Comparison of ENCODE assay signal across 26 cellular contexts in genomic region chr9:101991926-101992325, GRCh38.
DNase-seq lines count a peak whose midpoint lies in the region; ATAC-seq, FAIRE-seq and TF ChIP-seq lines count a peak whose summit lies in the region.
"Had no signal": no experiment of that assay in that cellular context is flagged by ENCODE, and none has a peak within 500 bp of the region (broad histone marks: within the 10 kb centered on the region; RNA-seq: fewer than 3 reads in every experiment).

No MANE protein-coding gene starts in this region.

- H3K9me3 ChIP-seq in HepG2 (ENCODE audit: low read length) (no peaks in the 10 kb centered on the region), right lobe of liver (no peaks in the 10 kb centered on the region), HAP-1 (no peaks in the 10 kb centered on the region), thyroid gland (no peaks in the 10 kb centered on the region)
- H3K9me3 ChIP-seq: BLaER1 treated with 17β-estradiol and CSF1 and Interleukin-3, amounts not matched to agents 10 nM and 100 nM; Caco-2 had no signal

- no peak for TF ChIP-seq RAD21 in HepG2 (CRISPR knock-in tag; IDR thresholded peaks at IDR 0.05)

- POLR2A ChIA-PET in HepG2 (lab: Yijun Ruan, JAX): no interaction called here

- no peaks in the 10 kb centered on the region for H3K27me3 ChIP-seq in HepG2 (ENCODE audit: control insufficient read depth in 1 of 2, insufficient read depth in 2 of 2, low read length in 2 of 2)
- H3K27me3 ChIP-seq in right lobe of liver: no peaks in the 10 kb centered on the region
- H3K27me3 ChIP-seq in HAP-1 (ENCODE audit: low read depth): no peaks in the 10 kb centered on the region; the same call in 1 of the 2 replicates
- H3K27me3 ChIP-seq in thyroid gland: no peaks in the 10 kb centered on the region
- H3K27me3 ChIP-seq: BLaER1 treated with 17β-estradiol and CSF1 and Interleukin-3, amounts not matched to agents 10 nM and 100 nM had no signal

- H3K4me1 ChIP-seq in HepG2 (ENCODE audit: insufficient read depth, low read length): no peaks in the 10 kb centered on the region
- no peaks in the 10 kb centered on the region for H3K4me1 ChIP-seq in right lobe of liver
- H3K4me1 ChIP-seq in HAP-1: peaks cover 10% of the 10 kb centered on the region
- peaks cover 14 to 19% of the 10 kb centered on the region in 2 donors for H3K4me1 ChIP-seq in thyroid gland
- H3K4me1 ChIP-seq: Caco-2 had no signal

- H3K36me3 ChIP-seq in HepG2 (replicated peaks in 1 of 2; ENCODE audit: control insufficient read depth in 1 of 2, insufficient read depth in 2 of 2, low read length in 2 of 2) (no peaks in the 10 kb centered on the region), right lobe of liver (no peaks in the 10 kb centered on the region), HAP-1 (replicated peaks) (no peaks in the 10 kb centered on the region), thyroid gland (no peaks in the 10 kb centered on the region)
- H3K36me3 ChIP-seq: BLaER1 treated with 17β-estradiol and CSF1 and Interleukin-3, amounts not matched to agents 10 nM and 100 nM had no signal

- H3K27ac ChIP-seq in HepG2 (ENCODE audit: extremely low read length, insufficient read depth, low read length) (no peak overlapping the region), right lobe of liver (no peak overlapping the region), thyroid gland (peak overlapping the region in 2 of 3 donors; percentile 51 to 60)
- H3K27ac ChIP-seq: BLaER1 treated with 17β-estradiol and CSF1 and Interleukin-3, amounts not matched to agents 10 nM and 100 nM; C4-2B had no signal

- CTCF ChIA-PET in HepG2 (lab: Yijun Ruan, JAX; ENCODE audit: low intra/inter-chr PET ratio, low total read pairs): no interaction called here

- intact Hi-C loops in HepG2 (cut with micrococcal nuclease; ENCODE audit: unreplicated experiment) (no loop called here), right lobe of liver (cut with DNase I) (no loop called here), thyroid gland (cut with DNase I) (no loop called here)

- no peak for TF ChIP-seq EP300 in HepG2 (IDR thresholded peaks at IDR 0.05; ENCODE audit: low read depth in 2 of 2, low read length in 2 of 2)
- no peak for TF ChIP-seq EP300 in HepG2 (CRISPR knock-in tag; IDR thresholded peaks at IDR 0.05; ENCODE audit: borderline replicate concordance)

- H3K79me2 ChIP-seq in HepG2 (ENCODE audit: insufficient read depth, low read length): no peaks in the 10 kb centered on the region

- no peak for TF ChIP-seq POLR2A in HepG2 (IDR thresholded peaks at IDR 0.05; ENCODE audit: insufficient read depth in 1 of 2, low read depth in 2 of 2, low read length in 2 of 2)
- TF ChIP-seq POLR2A in right lobe of liver (IDR thresholded peaks at IDR 0.05): no peak
- TF ChIP-seq POLR2A in thyroid gland (IDR thresholded peaks at IDR 0.05): no peak

- H3K4me3 ChIP-seq in HepG2 (replicated peaks in 1 of 3; ENCODE audit: insufficient read depth in 1 of 3, low read depth in 2 of 3, low read length in 3 of 3) (no peak overlapping the region), right lobe of liver (no peak overlapping the region), HAP-1 (no peak overlapping the region), thyroid gland (replicated peaks in 1 of 3) (no peak overlapping the region)
- H3K4me3 ChIP-seq: BLaER1 treated with 17β-estradiol and CSF1 and Interleukin-3, amounts not matched to agents 10 nM and 100 nM; GM12878 had no signal

- no peak overlapping the region for H2AFZ ChIP-seq in HepG2 (ENCODE audit: low read length)

- TF ChIP-seq CTCF in HepG2 (CRISPR knock-in tag; IDR thresholded peaks at IDR 0.05) (no peak), right lobe of liver (IDR thresholded peaks at IDR 0.05) (no peak), thyroid gland (IDR thresholded peaks at IDR 0.05) (no peak)

- no TSS peak for BruUV-seq in HepG2 (replicated peaks; lab: Mats Ljungman, UMichigan)

- H3K4me2 ChIP-seq in HepG2 (ENCODE audit: low read depth, low read length): no peak overlapping the region
- H3K4me2 ChIP-seq: BLaER1 treated with 17β-estradiol and CSF1 and Interleukin-3, amounts not matched to agents 10 nM and 100 nM had no signal

- no peak overlapping the region for H3K9ac ChIP-seq in HepG2 (ENCODE audit: insufficient read depth, low read depth, low read length)
- H3K9ac ChIP-seq: BLaER1 treated with 17β-estradiol and CSF1 and Interleukin-3, amounts not matched to agents 10 nM and 100 nM had no signal

- no peak for DNase-seq in HepG2 (ENCODE audit: low spot score)
- no peak for DNase-seq in right lobe of liver
- peak; percentile 14 for DNase-seq in Caki2 (ENCODE audit: low read depth)
- peak; percentile 19 to 51 for DNase-seq in HAP-1 (ENCODE audit: low spot score in 2 of 2)
- no peak for DNase-seq in thyroid gland
- no peak for DNase-seq in medulla oblongata (ENCODE audit: extremely low spot score)
- DNase-seq in DMS 273 (lab: John Stamatoyannopoulos, UW; ENCODE audit: unreplicated experiment): no peak
- DNase-seq: 8988T; AML-193; Caco-2; CD4-positive, alpha-beta T cell; CD8-positive, alpha-beta T cell; DMS 273 treated with DMSO at 0.1 percent for 48 hours; DMS153; DMS53; DMS79; DND-41; EL; GDM1 had no signal

- no peaks in the 10 kb centered on the region for H4K20me1 ChIP-seq in HepG2 (ENCODE audit: insufficient read depth, low read length)
- H4K20me1 ChIP-seq: BLaER1 treated with 17β-estradiol and CSF1 and Interleukin-3, amounts not matched to agents 10 nM and 100 nM had no signal

- FAIRE-seq in HepG2 (lab: Jason Lieb, UNC): no peak
- FAIRE-seq: A204.1, GM12878, GM12892, GM18507 had no signal

- in situ Hi-C loops in HepG2 (cut with HindIII; ENCODE audit: extremely low pct_ligation_motif_present, low pct_unique_long_range_greater_than_20kb) (no loop called here), Caki2 (cut with HindIII; ENCODE audit: low pct_unique_long_range_greater_than_20kb, low sequenced_read_pairs) (no loop called here), HAP-1 (cut with MboI; ENCODE audit: low sequenced_read_pairs) (no loop called here)

- ATAC-seq in HepG2 (no peak), right lobe of liver (no peak), HG02938 (IDR thresholded peaks at IDR 0.05; ENCODE audit: unreplicated experiment) (no peak)
- ATAC-seq: CD8-positive, alpha-beta T cell; GM12878 had no signal

TF ChIP-seq in HepG2, 621 proteins besides CTCF, POLR2A, EP300 and RAD21:
- no peak for TF ChIP-seq KLF13 (CRISPR knock-in tag; IDR thresholded peaks at IDR 0.05)
- peak; percentile 31 to 33; a peak in 1 of 4 replicates for TF ChIP-seq MAFK (conservative IDR thresholded peaks at IDR 0.05 in 1 of 2, IDR thresholded peaks at IDR 0.05 in 1 of 2; ENCODE audit: low read length in 2 of 2)

Comparison
In these comparisons a context has a peak if more than half of its experiments do, and no peak if none do; other contexts are left out.
1. DNase-seq: peak in Caki2 (single experiment) and HAP-1 (2 of 2); none in HepG2 (single experiment), right lobe of liver (0 of 3), thyroid gland (0 of 2), medulla oblongata (single experiment) and DMS 273 (single experiment).
2. H3K27ac ChIP-seq: peak in thyroid gland (2 of 3); none in HepG2 (single experiment) and right lobe of liver (0 of 3).